8 cellular contexts compared by ENCODE assay signal in genomic region chr13:40769970-40770369, GRCh38. TPM values are rescaled to one million over a fixed set of nuclear protein-coding genes. Genes with fewer than 3 reads are reported as not detected.
DNase-seq lines count a peak whose midpoint lies in the region; ATAC-seq and TF ChIP-seq lines count a peak whose summit lies in the region.

No MANE protein-coding gene starts in this region.

- H3K27me3 Mint-ChIP-seq in H9 (ENCODE audit: low read depth) = no peaks in the 10 kb centered on the region
- H3K27me3 Mint-ChIP-seq in T-cell = no peaks in the 10 kb centered on the region

- H3K23me2 ChIP-seq in H9 (ENCODE audit: insufficient read length, low read depth, low read length, poor library complexity, severe bottlenecking) = peaks cover 4% of the 10 kb centered on the region

- no peaks in the 10 kb centered on the region for H3K4me1 ChIP-seq in H9 (ENCODE audit: insufficient read depth, low read length)
- peaks cover 3 to 9% (median 7%) of the 10 kb centered on the region in 3 donors for H3K4me1 ChIP-seq in gastroesophageal sphincter
- H3K4me1 ChIP-seq in skeletal muscle tissue (ENCODE audit: control insufficient read depth in 3 of 3, insufficient read depth in 3 of 3, low read length in 3 of 3) = peaks cover 6 to 11% (median 11%) of the 10 kb centered on the region in 3 donors

- no peaks in the 10 kb centered on the region for H3K27me3 ChIP-seq in H9 (ENCODE audit: insufficient read depth, low read length)
- no peaks in the 10 kb centered on the region for H3K27me3 ChIP-seq in gastroesophageal sphincter
- no peaks in the 10 kb centered on the region for H3K27me3 ChIP-seq in skeletal muscle tissue (ENCODE audit: control insufficient read depth in 3 of 3, insufficient read depth in 3 of 3, low read length in 3 of 3)

- no peak overlapping the region for H2AFZ ChIP-seq in H9 (ENCODE audit: low read length)

- no peak overlapping the region for H4K5ac ChIP-seq in H9 (ENCODE audit: insufficient read length, low read depth, low read length)

- no peak overlapping the region for H2BK12ac ChIP-seq in H9 (ENCODE audit: insufficient read length, low read depth, low read length)

- H3K79me2 ChIP-seq in H9 (ENCODE audit: insufficient read depth, low read length) = peaks cover 5% of the 10 kb centered on the region; the same call in 1 of the 2 replicates

- peak overlapping the region; percentile 93 for H3K9ac ChIP-seq in H9 (ENCODE audit: extremely low read depth, insufficient read length, low read length)
- H3K9ac ChIP-seq in skeletal muscle tissue (ENCODE audit: low read depth in 1 of 3, low read length in 3 of 3) = peak overlapping the region; percentile 96 to 99 (median 97)

- H3K9me3 ChIP-seq in H9 (ENCODE audit: control insufficient read depth, low read depth, low read length) (no peaks in the 10 kb centered on the region), gastroesophageal sphincter (no peaks in the 10 kb centered on the region), skeletal muscle tissue (ENCODE audit: control insufficient read depth in 3 of 3, low read length in 3 of 3) (no peaks in the 10 kb centered on the region)

- no peak overlapping the region for H2BK20ac ChIP-seq in H9 (ENCODE audit: low read depth, low read length, poor library complexity, severe bottlenecking)

- ATAC-seq in T-cell (replicated peaks in 1 of 4) (no peak), gastroesophageal sphincter (no peak), GM18868 (IDR thresholded peaks at IDR 0.05; ENCODE audit: unreplicated experiment) (no peak), GM19035 (IDR thresholded peaks at IDR 0.05; ENCODE audit: unreplicated experiment) (no peak)

- no peak overlapping the region for H3K56ac ChIP-seq in H9 (ENCODE audit: insufficient read length, low read depth, low read length)

- no peak overlapping the region for H4K91ac ChIP-seq in H9 (ENCODE audit: insufficient read length, low read depth, low read length)

- H3K4ac ChIP-seq in H9 (ENCODE audit: low read depth, low read length) = no peak overlapping the region

- no peak overlapping the region for H3K14ac ChIP-seq in H9 (ENCODE audit: insufficient read depth, low read length)

- peaks cover 0 to 7% (median 6%) of the 10 kb centered on the region in 3 experiments; a peak in 2 of 7 replicates for H3K36me3 Mint-ChIP-seq in H9 (ENCODE audit: insufficient read depth in 1 of 3, low read depth in 3 of 3)
- H3K36me3 Mint-ChIP-seq in T-cell = no peaks in the 10 kb centered on the region

- TF ChIP-seq EP300 in gastroesophageal sphincter (IDR thresholded peaks at IDR 0.05) = no peak

- H4K8ac ChIP-seq in H9 (replicated peaks; ENCODE audit: insufficient read length, low read depth, low read length) = no peak overlapping the region

- no peak overlapping the region for H3K23ac ChIP-seq in H9 (ENCODE audit: insufficient read length, low read depth, low read length)

- POLR2A ChIA-PET in T-cell (lab: Charles Lee) = no interaction called here

- H3K36me3 ChIP-seq in gastroesophageal sphincter (peaks cover 0 to 18% of the 10 kb centered on the region in 2 donors), skeletal muscle tissue (ENCODE audit: control insufficient read depth in 3 of 3, insufficient read depth in 3 of 3, low read length in 3 of 3) (peaks cover 0 to 7% (median 0%) of the 10 kb centered on the region in 3 donors)

- no peak overlapping the region for H3K18ac ChIP-seq in H9 (ENCODE audit: insufficient read length, low read depth, low read length)

- no CpG with 5 or more reads among the region's 6 CpGs for WGBS in H9 (ENCODE audit: extremely low coverage, insufficient read length, low lambda C conversion rate)
- whole genome bisulfite sequencing in gastroesophageal sphincter (ENCODE audit: low coverage in 1 of 2), 2 donors = 68 to 76% methylated on average over 6 of the region's 6 CpGs

- no peaks in the 10 kb centered on the region for H4K20me1 ChIP-seq in H9 (ENCODE audit: control insufficient read depth, insufficient read depth, insufficient read length)

- peak overlapping the region; percentile 99 for H3K4me2 ChIP-seq in H9 (ENCODE audit: insufficient read depth, insufficient read length, low read length)

- H3K4me3 Mint-ChIP-seq in H9 (peak overlapping the region; percentile 99), T-cell (peak overlapping the region; percentile 90 to 99 (median 96))

- H3K9me3 Mint-ChIP-seq in H9 = no peaks in the 10 kb centered on the region
- H3K9me3 Mint-ChIP-seq in T-cell = no peaks in the 10 kb centered on the region

- no peak for TF ChIP-seq POLR2A in gastroesophageal sphincter (IDR thresholded peaks at IDR 0.05)

- H2AK5ac ChIP-seq in H9 (ENCODE audit: insufficient read length, low read length) = no peak overlapping the region

- TF ChIP-seq CTCF in H9 (conservative IDR thresholded peaks at IDR 0.05) = no peak
- TF ChIP-seq CTCF in gastroesophageal sphincter (IDR thresholded peaks at IDR 0.05) = no peak

- DNase-seq in H9 (no peak), T-cell (no peak), Kasumi-1 (lab: John Stamatoyannopoulos, UW) (no peak), NCI-H2107 treated with DMSO at 0.1 percent for 48 hours (lab: John Stamatoyannopoulos, UW; ENCODE audit: unreplicated experiment) (no peak)

- H3K27ac ChIP-seq in H9 (ENCODE audit: insufficient read length, low read depth, low read length) = no peak overlapping the region
- peak overlapping the region in 3 of 4 donors; percentile 86 to 88 (median 87) for H3K27ac ChIP-seq in gastroesophageal sphincter
- H3K27ac ChIP-seq in skeletal muscle tissue (ENCODE audit: low read depth, low read length) = peak overlapping the region; percentile 81

- H2BK5ac ChIP-seq in H9 (ENCODE audit: insufficient read length, low read length) = no peak overlapping the region

- CTCF ChIA-PET in T-cell (lab: Charles Lee) = interaction anchor here (0.5 to 1.0 kb wide), 4 partner anchors 29 to 696 kb away, joined by 3 to 5 read pairs (median 4); no protein-coding TSS in a partner anchor

- no peak overlapping the region for H3T11ph ChIP-seq in H9 (ENCODE audit: low read length)

- H3K4me1 Mint-ChIP-seq in H9 (peaks cover 9 to 10% of the 10 kb centered on the region in 2 experiments), T-cell (peaks cover 21 to 40% (median 37%) of the 10 kb centered on the region in 3 donors)

- no peak overlapping the region for H2BK15ac ChIP-seq in H9 (ENCODE audit: low read depth, low read length)

- no peak overlapping the region for H2BK120ac ChIP-seq in H9 (ENCODE audit: low read depth, low read length, poor library complexity, severe bottlenecking)

- no peak overlapping the region for H3K27ac Mint-ChIP-seq in H9
- H3K27ac Mint-ChIP-seq in T-cell = peak overlapping the region; percentile 93 to 98

- H3K4me3 ChIP-seq in gastroesophageal sphincter = peak overlapping the region; percentile 80 to 93
- H3K4me3 ChIP-seq in skeletal muscle tissue (ENCODE audit: low read length in 3 of 3) = peak overlapping the region; percentile 97 to 100 (median 98)

- peaks cover 5% of the 10 kb centered on the region for H3K79me1 ChIP-seq in H9 (ENCODE audit: insufficient read depth, low read depth, low read length, poor library complexity, severe bottlenecking)

RNA-seq across cellular contexts. Expression of gene MRPS31, which starts 1.0 kb away (rescaled TPM):
- total RNA-seq in H9 (2021) (27.3 and 29.6 TPM in 2 replicates), T-cell (10 to 100 TPM; 19.2 to 34.4 (median 28.5) TPM), gastroesophageal sphincter (10 to 100 TPM; 13.8 to 25.3 (median 15.8) TPM), skeletal muscle tissue (22.4 TPM)

RNA-seq across cellular contexts. Expression of gene SLC25A15, which starts 19.4 kb away (rescaled TPM):
- total RNA-seq in H9 (2021) (18.3 and 21.1 TPM in 2 replicates), T-cell (10 to 100 TPM in 3 of 5 donors, 1 to 10 TPM in 2; 6.1 to 13.4 (median 10.2) TPM), gastroesophageal sphincter (10 to 100 TPM in 1 of 4 donors, 1 to 10 TPM in 3; 1.8 to 14.4 (median 3.0) TPM), skeletal muscle tissue (14.6 TPM)

Comparison
In these comparisons a context has a peak if more than half of its experiments do, and no peak if none do; other contexts are left out.
1. H3K27ac Mint-ChIP-seq: peak in T-cell (2 of 2); none in H9 (0 of 3).